Comparison of ENCODE assay signal across 1 cellular context in the genomic region with DNA sequence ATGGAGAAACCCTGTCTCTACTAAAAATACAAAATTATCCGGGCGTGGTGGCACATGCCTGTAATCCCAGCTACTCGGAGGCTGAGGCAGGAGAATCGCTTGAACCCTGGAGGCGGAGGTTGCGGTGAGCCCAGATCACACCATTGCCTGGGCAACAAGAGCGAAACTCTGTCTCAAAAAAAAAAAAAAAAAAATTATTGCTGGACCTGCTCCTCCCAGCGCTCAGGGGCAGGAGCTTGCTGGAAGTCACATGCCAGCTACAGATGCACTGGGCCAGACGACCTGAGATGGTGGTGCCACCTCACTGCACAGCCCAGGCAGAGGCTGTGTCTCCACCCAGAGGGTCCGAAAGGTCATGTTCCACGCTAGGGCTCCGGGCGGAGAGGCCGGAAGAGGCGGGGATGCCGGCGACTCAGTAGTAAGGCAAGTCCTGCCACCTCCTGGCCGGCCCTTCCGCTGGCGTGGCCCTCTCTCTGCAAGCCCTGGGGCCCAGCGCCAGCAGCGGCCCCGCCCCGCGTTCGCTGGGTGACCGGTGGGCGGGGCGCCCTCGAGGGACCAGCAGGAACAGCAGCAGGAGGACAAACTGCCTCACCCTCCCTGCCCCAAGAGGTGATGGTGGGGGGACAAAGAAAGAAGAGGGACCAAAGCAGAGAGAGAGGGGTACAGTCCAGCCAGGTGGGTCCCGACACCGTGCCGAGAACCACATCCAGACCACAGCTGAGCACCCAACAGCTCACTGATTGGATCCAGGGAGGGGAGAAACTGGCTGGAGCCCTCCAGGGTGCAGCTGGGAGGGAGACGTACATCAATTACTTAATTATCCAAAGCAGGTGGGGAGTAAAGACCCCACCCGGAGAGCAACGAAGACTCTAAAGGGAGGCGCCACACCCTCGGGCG.
TF ChIP-seq lines count a peak whose summit lies in the region.

No MANE protein-coding gene starts in this region.

TF ChIP-seq in K562, 482 proteins besides CTCF, POLR2A, EP300 and RAD21 (continued from another document and continues in another):
- TF ChIP-seq PBX2 (CRISPR knock-in tag; IDR thresholded peaks at IDR 0.05; ENCODE audit: low read depth) (no peak), PBX2 (tag; conservative IDR thresholded peaks at IDR 0.05; ENCODE audit: low read depth) (no peak), ZHX1 (conservative IDR thresholded peaks at IDR 0.05; ENCODE audit: low read length) (no peak), DDX20 (tag; IDR thresholded peaks at IDR 0.05; ENCODE audit: low read depth) (no peak), CREBBP (IDR thresholded peaks at IDR 0.05; ENCODE audit: low read depth, low read length) (no peak), ZFP30 (CRISPR knock-in tag; IDR thresholded peaks at IDR 0.05; ENCODE audit: borderline replicate concordance) (no peak), GTF2F1 (IDR thresholded peaks at IDR 0.05; ENCODE audit: low read depth, low read length) (no peak), ZNF263 (CRISPR knock-in tag; IDR thresholded peaks at IDR 0.05; ENCODE audit: borderline replicate concordance) (peak; percentile 71; the same call in 1 of the 2 replicates), COPS2 (conservative IDR thresholded peaks at IDR 0.05) (no peak), ZFP91 (CRISPR knock-in tag; IDR thresholded peaks at IDR 0.05) (no peak), FIP1L1 (IDR thresholded peaks at IDR 0.05; ENCODE audit: low read depth, low read length, poor library complexity, severe bottlenecking) (no peak), NR3C1 (CRISPR knock-in tag; IDR thresholded peaks at IDR 0.05) (no peak), ZNF785 (CRISPR knock-in tag; IDR thresholded peaks at IDR 0.05) (no peak), BMI1 (IDR thresholded peaks at IDR 0.05; ENCODE audit: low read length) (no peak), E2F1 (CRISPR knock-in tag; IDR thresholded peaks at IDR 0.05) (no peak), C11orf30 (IDR thresholded peaks at IDR 0.05; ENCODE audit: low read depth) (no peak), SIN3B (IDR thresholded peaks at IDR 0.05; ENCODE audit: low read depth) (no peak), HMG20A (CRISPR knock-in tag; conservative IDR thresholded peaks at IDR 0.05) (no peak), E2F6 (IDR thresholded peaks at IDR 0.05; ENCODE audit: borderline replicate concordance in 1 of 2, extremely low read depth in 1 of 2, insufficient read depth in 1 of 2, insufficient read length in 1 of 2, low read depth in 1 of 2, low read length in 1 of 2, poor library complexity in 1 of 2, severe bottlenecking in 1 of 2) (peak in 1 of 2 experiments; percentile 61), KDM5B (IDR thresholded peaks at IDR 0.05; ENCODE audit: insufficient replicate concordance, low read depth, low read length) (peak; percentile 5), SMC3 (conservative IDR thresholded peaks at IDR 0.05; ENCODE audit: insufficient read depth, low read depth, low read length) (0 out of 2 replicates have a peak, but pooled peaks have one; percentile 18), GATAD2A (IDR thresholded peaks at IDR 0.05) (no peak; the same call in 1 of the 2 replicates)
- TF ChIP-seq, protein P1, sequence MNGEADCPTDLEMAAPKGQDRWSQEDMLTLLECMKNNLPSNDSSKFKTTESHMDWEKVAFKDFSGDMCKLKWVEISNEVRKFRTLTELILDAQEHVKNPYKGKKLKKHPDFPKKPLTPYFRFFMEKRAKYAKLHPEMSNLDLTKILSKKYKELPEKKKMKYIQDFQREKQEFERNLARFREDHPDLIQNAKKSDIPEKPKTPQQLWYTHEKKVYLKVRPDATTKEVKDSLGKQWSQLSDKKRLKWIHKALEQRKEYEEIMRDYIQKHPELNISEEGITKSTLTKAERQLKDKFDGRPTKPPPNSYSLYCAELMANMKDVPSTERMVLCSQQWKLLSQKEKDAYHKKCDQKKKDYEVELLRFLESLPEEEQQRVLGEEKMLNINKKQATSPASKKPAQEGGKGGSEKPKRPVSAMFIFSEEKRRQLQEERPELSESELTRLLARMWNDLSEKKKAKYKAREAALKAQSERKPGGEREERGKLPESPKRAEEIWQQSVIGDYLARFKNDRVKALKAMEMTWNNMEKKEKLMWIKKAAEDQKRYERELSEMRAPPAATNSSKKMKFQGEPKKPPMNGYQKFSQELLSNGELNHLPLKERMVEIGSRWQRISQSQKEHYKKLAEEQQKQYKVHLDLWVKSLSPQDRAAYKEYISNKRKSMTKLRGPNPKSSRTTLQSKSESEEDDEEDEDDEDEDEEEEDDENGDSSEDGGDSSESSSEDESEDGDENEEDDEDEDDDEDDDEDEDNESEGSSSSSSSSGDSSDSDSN (IDR thresholded peaks at IDR 0.05; ENCODE audit: borderline replicate concordance in 1 of 2, low read depth in 2 of 2, low read length in 2 of 2) = peak; percentile 41 to 52; a peak in 1 of 4 replicates
- TF ChIP-seq, protein P2, sequence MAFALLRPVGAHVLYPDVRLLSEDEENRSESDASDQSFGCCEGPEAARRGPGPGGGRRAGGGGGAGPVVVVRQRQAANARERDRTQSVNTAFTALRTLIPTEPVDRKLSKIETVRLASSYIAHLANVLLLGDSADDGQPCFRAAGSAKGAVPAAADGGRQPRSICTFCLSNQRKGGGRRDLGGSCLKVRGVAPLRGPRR (CRISPR knock-in tag; IDR thresholded peaks at IDR 0.05) = no peak
- TF ChIP-seq, protein P3, sequence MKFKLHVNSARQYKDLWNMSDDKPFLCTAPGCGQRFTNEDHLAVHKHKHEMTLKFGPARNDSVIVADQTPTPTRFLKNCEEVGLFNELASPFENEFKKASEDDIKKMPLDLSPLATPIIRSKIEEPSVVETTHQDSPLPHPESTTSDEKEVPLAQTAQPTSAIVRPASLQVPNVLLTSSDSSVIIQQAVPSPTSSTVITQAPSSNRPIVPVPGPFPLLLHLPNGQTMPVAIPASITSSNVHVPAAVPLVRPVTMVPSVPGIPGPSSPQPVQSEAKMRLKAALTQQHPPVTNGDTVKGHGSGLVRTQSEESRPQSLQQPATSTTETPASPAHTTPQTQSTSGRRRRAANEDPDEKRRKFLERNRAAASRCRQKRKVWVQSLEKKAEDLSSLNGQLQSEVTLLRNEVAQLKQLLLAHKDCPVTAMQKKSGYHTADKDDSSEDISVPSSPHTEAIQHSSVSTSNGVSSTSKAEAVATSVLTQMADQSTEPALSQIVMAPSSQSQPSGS (CRISPR knock-in tag; IDR thresholded peaks at IDR 0.05) = no peak
